Comparison of ENCODE assay signal across 1 cellular context in the genomic region with DNA sequence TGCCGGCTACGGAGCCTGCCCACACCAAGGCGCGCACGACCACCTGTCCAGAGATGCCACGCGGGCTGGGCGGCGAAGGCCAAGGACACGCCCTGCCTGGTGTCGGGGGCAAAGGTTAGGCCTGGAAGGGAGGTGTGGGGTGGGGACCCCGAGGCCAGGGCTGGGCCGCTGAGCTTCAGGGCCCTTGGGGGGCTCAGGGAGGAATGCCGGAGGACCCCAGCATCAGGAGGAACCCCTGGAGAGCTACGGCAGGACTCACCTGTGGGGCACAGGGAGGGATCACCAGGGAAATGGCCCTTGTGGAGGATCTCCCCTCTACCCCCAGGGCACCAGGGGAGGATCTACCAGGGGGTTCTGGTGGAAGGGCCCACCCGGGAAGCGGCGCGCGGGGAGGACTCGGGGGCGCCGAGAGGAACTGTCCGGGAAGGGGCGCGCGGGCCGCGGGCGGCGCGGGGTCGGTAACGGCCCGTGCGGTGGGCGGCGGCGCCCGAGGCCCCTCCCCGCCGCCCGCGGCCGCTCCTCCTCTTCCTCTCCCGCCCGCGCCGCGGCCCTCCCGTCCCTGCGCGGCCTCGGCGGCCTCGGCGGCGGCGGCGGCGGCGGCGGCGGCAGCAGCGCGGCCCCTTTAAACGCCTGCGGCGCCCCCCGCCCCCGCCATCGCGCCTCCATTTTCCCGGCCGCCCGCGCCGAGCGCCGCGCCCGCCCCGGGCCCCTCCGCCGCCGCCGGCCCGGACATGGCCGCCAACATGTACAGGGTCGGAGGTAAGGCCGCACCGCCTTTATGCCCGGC.
TF ChIP-seq lines count a peak whose summit lies in the region.

A gene (plus strand): TSS at position 523 of the 787 bp plus-strand sequence. CDS start 209 bp downstream, at position 732.

TF ChIP-seq in HepG2, 621 proteins besides CTCF, POLR2A, EP300 and RAD21 (continued from another document and continues in another):
- TF ChIP-seq, protein P1, sequence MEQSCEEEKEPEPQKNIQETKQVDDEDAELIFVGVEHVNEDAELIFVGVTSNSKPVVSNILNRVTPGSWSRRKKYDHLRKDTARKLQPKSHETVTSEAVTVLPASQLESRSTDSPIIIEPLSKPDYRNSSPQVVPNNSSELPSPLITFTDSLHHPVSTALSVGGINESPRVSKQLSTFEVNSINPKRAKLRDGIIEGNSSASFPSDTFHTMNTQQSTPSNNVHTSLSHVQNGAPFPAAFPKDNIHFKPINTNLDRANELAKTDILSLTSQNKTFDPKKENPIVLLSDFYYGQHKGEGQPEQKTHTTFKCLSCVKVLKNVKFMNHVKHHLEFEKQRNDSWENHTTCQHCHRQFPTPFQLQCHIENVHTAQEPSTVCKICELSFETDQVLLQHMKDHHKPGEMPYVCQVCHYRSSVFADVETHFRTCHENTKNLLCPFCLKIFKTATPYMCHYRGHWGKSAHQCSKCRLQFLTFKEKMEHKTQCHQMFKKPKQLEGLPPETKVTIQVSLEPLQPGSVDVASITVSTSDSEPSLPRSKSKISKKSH (CRISPR knock-in tag; IDR thresholded peaks at IDR 0.05; ENCODE audit: borderline replicate concordance), result no peak; the same call in 1 of the 2 replicates
- 0 out of 2 replicates have a peak, but pooled peaks have one; percentile 47 for TF ChIP-seq EED (CRISPR knock-in tag; IDR thresholded peaks at IDR 0.05)
- TF ChIP-seq CBFB (CRISPR knock-in tag; IDR thresholded peaks at IDR 0.05), result no peak
- no peak for TF ChIP-seq ATAD3A (CRISPR knock-in tag; IDR thresholded peaks at IDR 0.05)
- TF ChIP-seq, protein P2, sequence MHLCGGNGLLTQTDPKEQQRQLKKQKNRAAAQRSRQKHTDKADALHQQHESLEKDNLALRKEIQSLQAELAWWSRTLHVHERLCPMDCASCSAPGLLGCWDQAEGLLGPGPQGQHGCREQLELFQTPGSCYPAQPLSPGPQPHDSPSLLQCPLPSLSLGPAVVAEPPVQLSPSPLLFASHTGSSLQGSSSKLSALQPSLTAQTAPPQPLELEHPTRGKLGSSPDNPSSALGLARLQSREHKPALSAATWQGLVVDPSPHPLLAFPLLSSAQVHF (CRISPR knock-in tag; IDR thresholded peaks at IDR 0.05), result no peak
- no peak for TF ChIP-seq ZNF12 (CRISPR knock-in tag; IDR thresholded peaks at IDR 0.05)
- TF ChIP-seq, protein P3, sequence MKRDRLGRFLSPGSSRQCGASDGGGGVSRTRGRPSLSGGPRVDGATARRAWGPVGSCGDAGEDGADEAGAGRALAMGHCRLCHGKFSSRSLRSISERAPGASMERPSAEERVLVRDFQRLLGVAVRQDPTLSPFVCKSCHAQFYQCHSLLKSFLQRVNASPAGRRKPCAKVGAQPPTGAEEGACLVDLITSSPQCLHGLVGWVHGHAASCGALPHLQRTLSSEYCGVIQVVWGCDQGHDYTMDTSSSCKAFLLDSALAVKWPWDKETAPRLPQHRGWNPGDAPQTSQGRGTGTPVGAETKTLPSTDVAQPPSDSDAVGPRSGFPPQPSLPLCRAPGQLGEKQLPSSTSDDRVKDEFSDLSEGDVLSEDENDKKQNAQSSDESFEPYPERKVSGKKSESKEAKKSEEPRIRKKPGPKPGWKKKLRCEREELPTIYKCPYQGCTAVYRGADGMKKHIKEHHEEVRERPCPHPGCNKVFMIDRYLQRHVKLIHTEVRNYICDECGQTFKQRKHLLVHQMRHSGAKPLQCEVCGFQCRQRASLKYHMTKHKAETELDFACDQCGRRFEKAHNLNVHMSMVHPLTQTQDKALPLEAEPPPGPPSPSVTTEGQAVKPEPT (CRISPR knock-in tag; IDR thresholded peaks at IDR 0.05; ENCODE audit: low read depth), result 0 out of 2 replicates have a peak, but pooled peaks have one; percentile 23
- peak in 1 of 2 experiments; percentile 67; a peak in 2 of 4 replicates for TF ChIP-seq KLF16 (CRISPR knock-in tag; IDR thresholded peaks at IDR 0.05)
- no peak for TF ChIP-seq REL (CRISPR knock-in tag; conservative IDR thresholded peaks at IDR 0.05)
- TF ChIP-seq GATAD1 (CRISPR knock-in tag; IDR thresholded peaks at IDR 0.05), result 0 out of 2 replicates have a peak, but pooled peaks have one; percentile 20
- TF ChIP-seq HDAC6 (IDR thresholded peaks at IDR 0.05; ENCODE audit: low read depth, low read length), result no peak
- no peak for TF ChIP-seq ONECUT2 (CRISPR knock-in tag; IDR thresholded peaks at IDR 0.05)
- TF ChIP-seq ZBTB3 (CRISPR knock-in tag; IDR thresholded peaks at IDR 0.05; ENCODE audit: borderline replicate concordance, low read depth), result 0 out of 2 replicates have a peak, but pooled peaks have one; percentile 16
- peak; percentile 50; the same call in 1 of the 2 replicates for TF ChIP-seq JUND (CRISPR knock-in tag; IDR thresholded peaks at IDR 0.05)
- TF ChIP-seq HNRNPUL1 (IDR thresholded peaks at IDR 0.05; ENCODE audit: low read depth, low read length), result no peak
- TF ChIP-seq, protein P4, sequence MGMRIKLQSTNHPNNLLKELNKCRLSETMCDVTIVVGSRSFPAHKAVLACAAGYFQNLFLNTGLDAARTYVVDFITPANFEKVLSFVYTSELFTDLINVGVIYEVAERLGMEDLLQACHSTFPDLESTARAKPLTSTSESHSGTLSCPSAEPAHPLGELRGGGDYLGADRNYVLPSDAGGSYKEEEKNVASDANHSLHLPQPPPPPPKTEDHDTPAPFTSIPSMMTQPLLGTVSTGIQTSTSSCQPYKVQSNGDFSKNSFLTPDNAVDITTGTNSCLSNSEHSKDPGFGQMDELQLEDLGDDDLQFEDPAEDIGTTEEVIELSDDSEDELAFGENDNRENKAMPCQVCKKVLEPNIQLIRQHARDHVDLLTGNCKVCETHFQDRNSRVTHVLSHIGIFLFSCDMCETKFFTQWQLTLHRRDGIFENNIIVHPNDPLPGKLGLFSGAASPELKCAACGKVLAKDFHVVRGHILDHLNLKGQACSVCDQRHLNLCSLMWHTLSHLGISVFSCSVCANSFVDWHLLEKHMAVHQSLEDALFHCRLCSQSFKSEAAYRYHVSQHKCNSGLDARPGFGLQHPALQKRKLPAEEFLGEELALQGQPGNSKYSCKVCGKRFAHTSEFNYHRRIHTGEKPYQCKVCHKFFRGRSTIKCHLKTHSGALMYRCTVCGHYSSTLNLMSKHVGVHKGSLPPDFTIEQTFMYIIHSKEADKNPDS (CRISPR knock-in tag; IDR thresholded peaks at IDR 0.05), result no peak
- no peak for TF ChIP-seq LCORL (IDR thresholded peaks at IDR 0.05)
- TF ChIP-seq LCORL (CRISPR knock-in tag; IDR thresholded peaks at IDR 0.05), result no peak; the same call in 1 of the 2 replicates
- peak; percentile 77 for TF ChIP-seq POLR2G (IDR thresholded peaks at IDR 0.05; ENCODE audit: low read depth, low read length)
- TF ChIP-seq, protein P5, sequence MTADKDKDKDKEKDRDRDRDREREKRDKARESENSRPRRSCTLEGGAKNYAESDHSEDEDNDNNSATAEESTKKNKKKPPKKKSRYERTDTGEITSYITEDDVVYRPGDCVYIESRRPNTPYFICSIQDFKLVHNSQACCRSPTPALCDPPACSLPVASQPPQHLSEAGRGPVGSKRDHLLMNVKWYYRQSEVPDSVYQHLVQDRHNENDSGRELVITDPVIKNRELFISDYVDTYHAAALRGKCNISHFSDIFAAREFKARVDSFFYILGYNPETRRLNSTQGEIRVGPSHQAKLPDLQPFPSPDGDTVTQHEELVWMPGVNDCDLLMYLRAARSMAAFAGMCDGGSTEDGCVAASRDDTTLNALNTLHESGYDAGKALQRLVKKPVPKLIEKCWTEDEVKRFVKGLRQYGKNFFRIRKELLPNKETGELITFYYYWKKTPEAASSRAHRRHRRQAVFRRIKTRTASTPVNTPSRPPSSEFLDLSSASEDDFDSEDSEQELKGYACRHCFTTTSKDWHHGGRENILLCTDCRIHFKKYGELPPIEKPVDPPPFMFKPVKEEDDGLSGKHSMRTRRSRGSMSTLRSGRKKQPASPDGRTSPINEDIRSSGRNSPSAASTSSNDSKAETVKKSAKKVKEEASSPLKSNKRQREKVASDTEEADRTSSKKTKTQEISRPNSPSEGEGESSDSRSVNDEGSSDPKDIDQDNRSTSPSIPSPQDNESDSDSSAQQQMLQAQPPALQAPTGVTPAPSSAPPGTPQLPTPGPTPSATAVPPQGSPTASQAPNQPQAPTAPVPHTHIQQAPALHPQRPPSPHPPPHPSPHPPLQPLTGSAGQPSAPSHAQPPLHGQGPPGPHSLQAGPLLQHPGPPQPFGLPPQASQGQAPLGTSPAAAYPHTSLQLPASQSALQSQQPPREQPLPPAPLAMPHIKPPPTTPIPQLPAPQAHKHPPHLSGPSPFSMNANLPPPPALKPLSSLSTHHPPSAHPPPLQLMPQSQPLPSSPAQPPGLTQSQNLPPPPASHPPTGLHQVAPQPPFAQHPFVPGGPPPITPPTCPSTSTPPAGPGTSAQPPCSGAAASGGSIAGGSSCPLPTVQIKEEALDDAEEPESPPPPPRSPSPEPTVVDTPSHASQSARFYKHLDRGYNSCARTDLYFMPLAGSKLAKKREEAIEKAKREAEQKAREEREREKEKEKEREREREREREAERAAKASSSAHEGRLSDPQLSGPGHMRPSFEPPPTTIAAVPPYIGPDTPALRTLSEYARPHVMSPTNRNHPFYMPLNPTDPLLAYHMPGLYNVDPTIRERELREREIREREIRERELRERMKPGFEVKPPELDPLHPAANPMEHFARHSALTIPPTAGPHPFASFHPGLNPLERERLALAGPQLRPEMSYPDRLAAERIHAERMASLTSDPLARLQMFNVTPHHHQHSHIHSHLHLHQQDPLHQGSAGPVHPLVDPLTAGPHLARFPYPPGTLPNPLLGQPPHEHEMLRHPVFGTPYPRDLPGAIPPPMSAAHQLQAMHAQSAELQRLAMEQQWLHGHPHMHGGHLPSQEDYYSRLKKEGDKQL (CRISPR knock-in tag; IDR thresholded peaks at IDR 0.05; ENCODE audit: low read depth), result no peak
- no peak for TF ChIP-seq FOXM1 (CRISPR knock-in tag; IDR thresholded peaks at IDR 0.05)
- TF ChIP-seq MXD4 (CRISPR knock-in tag; IDR thresholded peaks at IDR 0.05), result 0 out of 2 replicates have a peak, but pooled peaks have one; percentile 38
- TF ChIP-seq NKX3-1 (CRISPR knock-in tag; IDR thresholded peaks at IDR 0.05), result no peak
- TF ChIP-seq, protein P6, sequence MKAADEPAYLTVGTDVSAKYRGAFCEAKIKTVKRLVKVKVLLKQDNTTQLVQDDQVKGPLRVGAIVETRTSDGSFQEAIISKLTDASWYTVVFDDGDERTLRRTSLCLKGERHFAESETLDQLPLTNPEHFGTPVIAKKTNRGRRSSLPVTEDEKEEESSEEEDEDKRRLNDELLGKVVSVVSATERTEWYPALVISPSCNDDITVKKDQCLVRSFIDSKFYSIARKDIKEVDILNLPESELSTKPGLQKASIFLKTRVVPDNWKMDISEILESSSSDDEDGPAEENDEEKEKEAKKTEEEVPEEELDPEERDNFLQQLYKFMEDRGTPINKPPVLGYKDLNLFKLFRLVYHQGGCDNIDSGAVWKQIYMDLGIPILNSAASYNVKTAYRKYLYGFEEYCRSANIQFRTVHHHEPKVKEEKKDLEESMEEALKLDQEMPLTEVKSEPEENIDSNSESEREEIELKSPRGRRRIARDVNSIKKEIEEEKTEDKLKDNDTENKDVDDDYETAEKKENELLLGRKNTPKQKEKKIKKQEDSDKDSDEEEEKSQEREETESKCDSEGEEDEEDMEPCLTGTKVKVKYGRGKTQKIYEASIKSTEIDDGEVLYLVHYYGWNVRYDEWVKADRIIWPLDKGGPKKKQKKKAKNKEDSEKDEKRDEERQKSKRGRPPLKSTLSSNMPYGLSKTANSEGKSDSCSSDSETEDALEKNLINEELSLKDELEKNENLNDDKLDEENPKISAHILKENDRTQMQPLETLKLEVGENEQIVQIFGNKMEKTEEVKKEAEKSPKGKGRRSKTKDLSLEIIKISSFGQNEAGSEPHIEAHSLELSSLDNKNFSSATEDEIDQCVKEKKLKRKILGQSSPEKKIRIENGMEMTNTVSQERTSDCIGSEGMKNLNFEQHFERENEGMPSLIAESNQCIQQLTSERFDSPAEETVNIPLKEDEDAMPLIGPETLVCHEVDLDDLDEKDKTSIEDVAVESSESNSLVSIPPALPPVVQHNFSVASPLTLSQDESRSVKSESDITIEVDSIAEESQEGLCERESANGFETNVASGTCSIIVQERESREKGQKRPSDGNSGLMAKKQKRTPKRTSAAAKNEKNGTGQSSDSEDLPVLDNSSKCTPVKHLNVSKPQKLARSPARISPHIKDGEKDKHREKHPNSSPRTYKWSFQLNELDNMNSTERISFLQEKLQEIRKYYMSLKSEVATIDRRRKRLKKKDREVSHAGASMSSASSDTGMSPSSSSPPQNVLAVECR (CRISPR knock-in tag; IDR thresholded peaks at IDR 0.05; ENCODE audit: borderline replicate concordance), result peak; percentile 78; the same call in 1 of the 2 replicates
- TF ChIP-seq ZNF205 (CRISPR knock-in tag; IDR thresholded peaks at IDR 0.05), result 0 out of 2 replicates have a peak, but pooled peaks have one; percentile 61
- no peak for TF ChIP-seq ZNF253 (CRISPR knock-in tag; IDR thresholded peaks at IDR 0.05; ENCODE audit: borderline replicate concordance)
- TF ChIP-seq, protein P7, sequence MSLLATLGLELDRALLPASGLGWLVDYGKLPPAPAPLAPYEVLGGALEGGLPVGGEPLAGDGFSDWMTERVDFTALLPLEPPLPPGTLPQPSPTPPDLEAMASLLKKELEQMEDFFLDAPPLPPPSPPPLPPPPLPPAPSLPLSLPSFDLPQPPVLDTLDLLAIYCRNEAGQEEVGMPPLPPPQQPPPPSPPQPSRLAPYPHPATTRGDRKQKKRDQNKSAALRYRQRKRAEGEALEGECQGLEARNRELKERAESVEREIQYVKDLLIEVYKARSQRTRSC (CRISPR knock-in tag; IDR thresholded peaks at IDR 0.05; ENCODE audit: low read depth), result no peak
- no peak for TF ChIP-seq HNRNPLL (IDR thresholded peaks at IDR 0.05; ENCODE audit: low read depth, low read length, poor library complexity, severe bottlenecking)
- TF ChIP-seq, protein P8, sequence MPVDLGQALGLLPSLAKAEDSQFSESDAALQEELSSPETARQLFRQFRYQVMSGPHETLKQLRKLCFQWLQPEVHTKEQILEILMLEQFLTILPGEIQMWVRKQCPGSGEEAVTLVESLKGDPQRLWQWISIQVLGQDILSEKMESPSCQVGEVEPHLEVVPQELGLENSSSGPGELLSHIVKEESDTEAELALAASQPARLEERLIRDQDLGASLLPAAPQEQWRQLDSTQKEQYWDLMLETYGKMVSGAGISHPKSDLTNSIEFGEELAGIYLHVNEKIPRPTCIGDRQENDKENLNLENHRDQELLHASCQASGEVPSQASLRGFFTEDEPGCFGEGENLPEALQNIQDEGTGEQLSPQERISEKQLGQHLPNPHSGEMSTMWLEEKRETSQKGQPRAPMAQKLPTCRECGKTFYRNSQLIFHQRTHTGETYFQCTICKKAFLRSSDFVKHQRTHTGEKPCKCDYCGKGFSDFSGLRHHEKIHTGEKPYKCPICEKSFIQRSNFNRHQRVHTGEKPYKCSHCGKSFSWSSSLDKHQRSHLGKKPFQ (CRISPR knock-in tag; IDR thresholded peaks at IDR 0.05; ENCODE audit: insufficient replicate concordance), result no peak
- TF ChIP-seq GATAD2A (CRISPR knock-in tag; IDR thresholded peaks at IDR 0.05), result peak; percentile 53; the same call in 1 of the 2 replicates
- TF ChIP-seq ELF3 (CRISPR knock-in tag; IDR thresholded peaks at IDR 0.05), result no peak; the same call in 1 of the 2 replicates
- peak; percentile 62 for TF ChIP-seq ZNF883 (CRISPR knock-in tag; IDR thresholded peaks at IDR 0.05; ENCODE audit: not compliant biosample characterization)
- TF ChIP-seq SMAD3 (CRISPR knock-in tag; IDR thresholded peaks at IDR 0.05), result no peak
- no peak for TF ChIP-seq KDM3A (CRISPR knock-in tag; IDR thresholded peaks at IDR 0.05; ENCODE audit: low read depth)
- TF ChIP-seq AGO2 (optimal IDR thresholded peaks at IDR 0.05; ENCODE audit: low read depth, low read length), result peak; percentile 79
- no peak for TF ChIP-seq SNRNP70 (IDR thresholded peaks at IDR 0.05; ENCODE audit: low read depth, low read length)
- no peak for TF ChIP-seq ZNF333 (CRISPR knock-in tag; IDR thresholded peaks at IDR 0.05; ENCODE audit: borderline replicate concordance)
- peak; percentile 68 for TF ChIP-seq HOXA3 (CRISPR knock-in tag; IDR thresholded peaks at IDR 0.05)
- no peak for TF ChIP-seq FIP1L1 (IDR thresholded peaks at IDR 0.05; ENCODE audit: borderline replicate concordance, insufficient read depth, low read depth, low read length)
- peak; percentile 36; the same call in 1 of the 2 replicates for TF ChIP-seq DPF2 (CRISPR knock-in tag; IDR thresholded peaks at IDR 0.05; ENCODE audit: borderline replicate concordance, low read depth)
- TF ChIP-seq ZNF331 (CRISPR knock-in tag; IDR thresholded peaks at IDR 0.05), result peak; percentile 46
